18 cellular contexts compared by ENCODE assay signal in the genomic region with DNA sequence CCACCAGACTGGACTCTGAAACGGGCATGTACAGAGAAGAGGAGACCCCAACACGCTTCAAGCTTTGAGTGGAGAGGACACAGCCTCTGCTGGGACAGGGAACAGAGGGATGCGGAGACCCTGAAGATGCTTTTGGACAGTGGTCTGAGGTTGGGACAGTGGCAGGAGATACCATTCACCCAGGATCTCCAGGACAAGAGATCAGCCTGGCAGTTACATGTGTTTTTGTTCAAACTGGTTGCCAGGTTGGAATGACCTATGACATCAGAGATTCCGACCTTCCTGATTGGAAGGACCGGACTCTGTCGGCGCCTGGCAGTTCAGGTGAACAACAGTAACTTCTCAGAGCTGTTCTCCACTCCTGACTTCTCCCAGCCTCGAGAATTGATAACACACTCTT. TPM values are rescaled to one million over a fixed set of nuclear protein-coding genes. Genes with fewer than 3 reads are reported as not detected.
"Had no signal": no experiment of that assay in that cellular context is flagged by ENCODE, and none has a peak within 500 bp of the region (broad histone marks: within the 10 kb centered on the region; RNA-seq: fewer than 3 reads in every experiment).

A gene with protein sequence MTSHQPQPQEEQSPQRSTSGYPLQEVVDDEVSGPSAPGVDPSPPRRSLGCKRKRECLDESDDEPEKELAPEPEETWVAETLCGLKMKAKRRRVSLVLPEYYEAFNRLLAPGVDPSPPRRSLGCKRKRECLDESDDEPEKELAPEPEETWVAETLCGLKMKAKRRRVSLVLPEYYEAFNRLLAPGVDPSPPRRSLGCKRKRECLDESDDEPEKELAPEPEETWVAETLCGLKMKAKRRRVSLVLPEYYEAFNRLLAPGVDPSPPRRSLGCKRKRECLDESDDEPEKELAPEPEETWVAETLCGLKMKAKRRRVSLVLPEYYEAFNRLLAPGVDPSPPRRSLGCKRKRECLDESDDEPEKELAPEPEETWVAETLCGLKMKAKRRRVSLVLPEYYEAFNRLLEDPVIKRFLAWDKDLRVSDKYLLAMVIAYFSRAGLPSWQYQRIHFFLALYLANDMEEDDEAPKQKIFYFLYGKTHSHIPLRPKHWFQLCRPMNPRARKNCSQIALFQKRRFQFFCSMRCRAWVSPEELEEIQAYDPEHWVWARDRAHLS (plus strand): TSS at position 301 of the 400 bp plus-strand sequence. CDS start 184 bp downstream, outside the sequence.

RNA-seq across cellular contexts. Expression of the gene that starts here (rescaled TPM):
- total RNA-seq: activated naive CD4-positive, alpha-beta T cell treated with anti-CD3 and anti-CD28 coated beads for 36 hours; activated naive CD4-positive, alpha-beta T cell treated with anti-CD3 and anti-CD28 coated beads, Interleukin-2, amount 50 U/mL, for 72 hours; activated naive CD8-positive, alpha-beta T cell treated with anti-CD3 and anti-CD28 coated beads for 36 hours; activated naive CD8-positive, alpha-beta T cell treated with anti-CD3 and anti-CD28 coated beads, Interleukin-2, amount 10 ng/mL, durations not matched to agents 7 days and 5 days; activated T-cell treated with anti-CD3 and anti-CD28 coated beads, Interleukin-2, amount 50 U/mL, for 4 hours; activated T-cell treated with anti-CD3 and anti-CD28 coated beads, Interleukin-2, amount 50 U/mL, for 72 hours; activated T-helper 1 cell treated with anti-CD3 and anti-CD28 coated beads, Interleukin-12 subunit alpha, Interleukin-12 subunit beta, Interleukin-2, Interleukin-4 antibody, amounts not matched to agents 30 ng/mL and 10 ng/mL and 1 ng/mL, durations not matched to agents 14 hours and 24 hours and 36 hours; activated T-helper 17 cell treated with anti-CD3 and anti-CD28 coated beads, Interleukin-2, amount 50 U/mL, for 72 hours; activated T-helper 2 cell treated with anti-CD3 and anti-CD28 coated beads, Interferon-gamma antibody, Interleukin-2, Interleukin-4, amounts not matched to agents 10 μg/mL and 5 μg/mL and 100 μg/mL, durations not matched to agents 14 hours and 24 hours and 36 hours; adrenal gland; aorta; ascending aorta; astrocyte; body of pancreas; breast epithelium; bronchial epithelial cell; cardiac muscle cell; cardiac septum had no signal
- polyA plus RNA-seq: aorta had no signal
